ENCODE assay signal across 30 cellular contexts in the genomic region with DNA sequence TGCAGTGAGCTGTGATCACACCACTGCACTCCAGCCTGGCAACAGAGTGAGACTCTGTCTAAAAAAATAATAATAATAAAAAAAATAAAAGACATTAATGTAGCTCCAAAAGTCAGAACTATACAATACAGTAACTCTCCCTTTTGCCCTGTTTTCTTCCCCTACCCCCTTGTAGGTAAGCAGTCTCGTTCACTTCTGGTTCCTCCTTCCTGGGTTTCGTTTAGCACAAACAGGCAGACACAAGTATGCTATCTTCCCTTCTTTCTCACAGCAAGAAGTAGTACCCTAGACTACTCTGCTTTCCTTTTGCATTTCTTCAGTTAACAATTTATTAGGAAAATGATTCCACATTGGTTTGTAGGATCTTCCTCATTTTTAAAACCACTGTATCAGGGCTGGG.
"Had no signal": no experiment of that assay in that cellular context is flagged by ENCODE, and none has a peak within 500 bp of the region (broad histone marks: within the 10 kb centered on the region; RNA-seq: fewer than 3 reads in every experiment).

No MANE protein-coding gene starts in this region.

- H3K27ac Mint-ChIP-seq: activated CD4-positive, alpha-beta T cell treated with anti-CD3 and anti-CD28 coated beads, Interleukin-2, amount 10 ng/mL, durations not matched to agents 7 days and 5 days; activated CD8-positive, alpha-beta memory T cell treated with anti-CD3 and anti-CD28 coated beads, Interleukin-2, amount 10 ng/mL, durations not matched to agents 7 days and 5 days; activated naive CD4-positive, alpha-beta T cell treated with anti-CD3 and anti-CD28 coated beads, Interleukin-2, amount 50 U/mL, for 72 hours; activated T-cell treated with anti-CD3 and anti-CD28 coated beads, Interleukin-2, amount 50 U/mL, for 24 hours; brain; T-helper 1 cell treated with Interleukin-12 subunit alpha and Interleukin-12 subunit beta and Interleukin-4 antibody, amounts not matched to agents 30 μg/mL and 1 μg/mL, for 36 hours; WTC11 had no signal

- DNase-seq: activated CD4-positive, alpha-beta T cell treated with anti-CD3 and anti-CD28 coated beads for 1 hour; activated CD4-positive, alpha-beta T cell treated with anti-CD3 and anti-CD28 coated beads, Interleukin-2, amount 10 ng/mL, durations not matched to agents 7 days and 5 days; activated CD8-positive, alpha-beta memory T cell treated with anti-CD3 and anti-CD28 coated beads, Interleukin-2, amount 10 ng/mL, durations not matched to agents 7 days and 5 days; activated effector memory CD4-positive, alpha-beta T cell treated with anti-CD3 and anti-CD28 coated beads, Interleukin-2, amount 50 U/mL, for 16 hours; activated naive CD4-positive, alpha-beta T cell treated with Interleukin-2 at 50 U/mL for 16 hours; activated T-cell treated with anti-CD3 and anti-CD28 coated beads, Interleukin-2, amount 50 U/mL, for 24 hours; amygdala; IMR-90; KG1; NCI-H1092 treated with DMSO at 0.1 percent for 48 hours; NCI-H1417 treated with DMSO at 0.1 percent for 48 hours; NCI-H1694; NCI-H2029; NCI-H2107; NCI-H2171 treated with DMSO at 0.1 percent for 48 hours; NCI-H345; NCI-H510A; NCI-H526 treated with DMSO at 0.1 percent for 48 hours; NCI-H82; PC-3; SHP77; SW 1271; T-helper 9 cell had no signal

- H3K9me3 ChIP-seq: SJSA1 had no signal

- H3K27ac ChIP-seq: SJSA1 had no signal

- H3K27me3 Mint-ChIP-seq: activated CD4-positive, alpha-beta T cell treated with anti-CD3 and anti-CD28 coated beads, Interleukin-2, amount 10 ng/mL, durations not matched to agents 7 days and 5 days; activated CD8-positive, alpha-beta memory T cell treated with anti-CD3 and anti-CD28 coated beads, Interleukin-2, amount 10 ng/mL, durations not matched to agents 7 days and 5 days; activated T-cell treated with anti-CD3 and anti-CD28 coated beads, Interleukin-2, amount 50 U/mL, for 24 hours; brain; central memory CD8-positive, alpha-beta T cell had no signal

- H3K27me3 ChIP-seq: SJSA1 had no signal

- ATAC-seq: activated CD8-positive, alpha-beta memory T cell treated with anti-CD3 and anti-CD28 coated beads, Interleukin-2, amount 10 ng/mL, durations not matched to agents 7 days and 5 days; activated naive CD4-positive, alpha-beta T cell treated with anti-CD3 and anti-CD28 coated beads, Interleukin-2, amount 50 U/mL, for 72 hours; PC-3; SK-N-SH treated with all-trans-retinoic acid at 6 μM for 48 hours; WTC11 had no signal

- H3K9me3 Mint-ChIP-seq: activated CD4-positive, alpha-beta T cell treated with anti-CD3 and anti-CD28 coated beads, Interleukin-2, amount 10 ng/mL, durations not matched to agents 7 days and 5 days; activated naive CD4-positive, alpha-beta T cell treated with anti-CD3 and anti-CD28 coated beads, Interleukin-2, amount 50 U/mL, for 72 hours; activated T-cell treated with anti-CD3 and anti-CD28 coated beads, Interleukin-2, amount 50 U/mL, for 24 hours; brain; central memory CD8-positive, alpha-beta T cell; T-helper 1 cell treated with Interleukin-12 subunit alpha and Interleukin-12 subunit beta and Interleukin-4 antibody, amounts not matched to agents 30 μg/mL and 1 μg/mL, for 36 hours; WTC11 had no signal

- H3K4me3 ChIP-seq: SJSA1 had no signal

- H3K4me3 Mint-ChIP-seq: activated CD4-positive, alpha-beta T cell treated with anti-CD3 and anti-CD28 coated beads, Interleukin-2, amount 10 ng/mL, durations not matched to agents 7 days and 5 days; activated CD8-positive, alpha-beta memory T cell treated with anti-CD3 and anti-CD28 coated beads, Interleukin-2, amount 10 ng/mL, durations not matched to agents 7 days and 5 days; activated T-cell treated with anti-CD3 and anti-CD28 coated beads, Interleukin-2, amount 50 U/mL, for 24 hours; brain; central memory CD8-positive, alpha-beta T cell; T-helper 1 cell treated with Interleukin-12 subunit alpha and Interleukin-12 subunit beta and Interleukin-4 antibody, amounts not matched to agents 30 μg/mL and 1 μg/mL, for 36 hours; WTC11 had no signal
